Comparison of ENCODE assay signal across 29 cellular contexts in the genomic region with DNA sequence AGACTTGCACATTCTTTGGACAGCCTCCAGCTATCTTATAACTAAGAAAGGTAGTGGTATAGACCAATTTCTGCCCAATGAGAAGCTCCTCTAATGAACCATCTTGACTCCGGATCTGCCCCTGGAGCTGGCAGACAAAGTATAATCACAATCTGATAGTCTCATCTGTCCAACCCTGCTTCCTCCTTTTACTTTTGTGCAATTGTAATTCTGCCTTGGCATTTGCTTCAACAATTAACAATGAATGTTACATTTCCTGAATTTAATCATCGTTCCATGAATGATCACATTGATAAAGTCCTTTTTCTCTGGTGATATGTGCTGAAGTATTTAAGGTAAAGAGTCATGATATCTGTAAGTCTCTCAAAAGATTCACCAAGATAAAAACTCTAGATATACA. TPM values are rescaled to one million over a fixed set of nuclear protein-coding genes. Genes with fewer than 3 reads are reported as not detected.
DNase-seq lines count a peak whose midpoint lies in the region; ATAC-seq, FAIRE-seq and TF ChIP-seq lines count a peak whose summit lies in the region.
"Had no signal": no experiment of that assay in that cellular context is flagged by ENCODE, and none has a peak within 500 bp of the region (broad histone marks: within the 10 kb centered on the region; RNA-seq: fewer than 3 reads in every experiment).

No MANE protein-coding gene starts in this region.

- no peak for ATAC-seq in activated naive CD8-positive, alpha-beta T cell treated with anti-CD3 and anti-CD28 coated beads, Interleukin-2, amount 50 U/mL, for 24 hours
- no peak for ATAC-seq in gastroesophageal sphincter
- no peak for ATAC-seq in stimulated activated naive CD8-positive, alpha-beta T cell treated with anti-CD3 and anti-CD28 coated beads, Interleukin-15, Interleukin-2, amounts not matched to agents 100 U/mL and 50 U/mL, for 24 hours
- ATAC-seq: A549; activated CD8-positive, alpha-beta T cell treated with anti-CD3 and anti-CD28 coated beads for 36 hours had no signal

- H3K27me3 Mint-ChIP-seq in activated naive CD8-positive, alpha-beta T cell: no peaks in the 10 kb centered on the region
- H3K27me3 Mint-ChIP-seq in activated naive CD8-positive, alpha-beta T cell treated with anti-CD3 and anti-CD28 coated beads, Interleukin-2, amount 50 U/mL, for 24 hours: no peaks in the 10 kb centered on the region
- H3K27me3 Mint-ChIP-seq: activated CD8-positive, alpha-beta T cell treated with anti-CD3 and anti-CD28 coated beads for 36 hours; activated naive CD8-positive, alpha-beta T cell treated with anti-CD3 and anti-CD28 coated beads, Interleukin-2, amount 10 ng/mL, durations not matched to agents 7 days and 5 days; IgD-negative memory B cell had no signal

- TF ChIP-seq POLR2A in endothelial cell of umbilical vein (IDR thresholded peaks at IDR 0.05; ENCODE audit: low read depth, low read length) (no peak), gastroesophageal sphincter (IDR thresholded peaks at IDR 0.05) (no peak)

- H2AFZ ChIP-seq in endothelial cell of umbilical vein (ENCODE audit: low read depth, low read length): no peak overlapping the region

- H3K27ac Mint-ChIP-seq in activated naive CD8-positive, alpha-beta T cell: peak overlapping the region; percentile 58
- no peak overlapping the region for H3K27ac Mint-ChIP-seq in activated naive CD8-positive, alpha-beta T cell treated with anti-CD3 and anti-CD28 coated beads, Interleukin-2, amount 50 U/mL, for 24 hours
- H3K27ac Mint-ChIP-seq: activated CD8-positive, alpha-beta T cell treated with anti-CD3 and anti-CD28 coated beads for 36 hours; activated naive CD8-positive, alpha-beta T cell treated with anti-CD3 and anti-CD28 coated beads, Interleukin-2, amount 10 ng/mL, durations not matched to agents 7 days and 5 days; T-helper 1 cell treated with Interleukin-12 subunit alpha and Interleukin-12 subunit beta and Interleukin-4 antibody, amounts not matched to agents 30 μg/mL and 1 μg/mL, for 36 hours had no signal

- intact Hi-C loops in endothelial cell of umbilical vein (cut with micrococcal nuclease): loop anchor here (1.0 kb wide), 1 partner anchor 54 kb away; no protein-coding TSS in a partner anchor

- no peaks in the 10 kb centered on the region for H3K9me3 ChIP-seq in endothelial cell of umbilical vein (replicated peaks; ENCODE audit: control insufficient read depth, insufficient read depth, low read length)
- no peaks in the 10 kb centered on the region for H3K9me3 ChIP-seq in gastroesophageal sphincter
- H3K9me3 ChIP-seq: A549, Caco-2, thoracic aorta, vagina had no signal

- no peak for DNase-seq in activated naive CD8-positive, alpha-beta T cell treated with anti-CD3 and anti-CD28 coated beads, Interleukin-2, amount 50 U/mL, for 24 hours
- DNase-seq in SK-MEL-5 (ENCODE audit: low read depth, low spot score) (peak; percentile 14), endothelial cell of umbilical vein (ENCODE audit: low read depth, low spot score) (peak; percentile 79), substantia nigra (lab: John Stamatoyannopoulos, UW) (no peak), NCI-H1694 (lab: John Stamatoyannopoulos, UW) (no peak)
- DNase-seq in stimulated activated naive CD8-positive, alpha-beta T cell treated with anti-CD3 and anti-CD28 coated beads, Interleukin-15, Interleukin-2, amounts not matched to agents 100 U/mL and 50 U/mL, for 24 hours: no peak
- DNase-seq: activated CD8-positive, alpha-beta T cell treated with anti-CD3 and anti-CD28 coated beads for 36 hours; activated naive CD8-positive, alpha-beta T cell treated with anti-CD3 and anti-CD28 coated beads, Interleukin-2, amount 10 ng/mL, durations not matched to agents 7 days and 5 days; AML-193; Caco-2; central memory CD4-positive, alpha-beta T cell; DMS79; GDM1; H7; head of caudate nucleus; NCI-H2029 treated with DMSO at 0.1 percent for 48 hours; NCI-H2227 treated with DMSO at 0.1 percent for 48 hours; NCI-H526 treated with DMSO at 0.1 percent for 48 hours; nucleus accumbens; stimulated activated CD4-positive, alpha-beta T cell treated with anti-CD3 and anti-CD28 coated beads, Interleukin-15, amount 100 ng/mL, for 24 hours; stimulated activated naive CD4-positive, alpha-beta T cell had no signal

- WGBS in gastroesophageal sphincter (ENCODE audit: low coverage in 1 of 2), 2 donors: 61 to 77% methylated on average over 2 of the region's 2 CpGs

- peaks cover 85% of the 10 kb centered on the region for H3K79me2 ChIP-seq in endothelial cell of umbilical vein (ENCODE audit: control insufficient read depth, insufficient read depth, low read length)

- no peaks in the 10 kb centered on the region for H3K27me3 ChIP-seq in endothelial cell of umbilical vein (ENCODE audit: control insufficient read depth in 2 of 2, insufficient read depth in 2 of 2, low read length in 2 of 2)
- H3K27me3 ChIP-seq in gastroesophageal sphincter: no peaks in the 10 kb centered on the region
- H3K27me3 ChIP-seq: vagina had no signal

- no peak overlapping the region for H3K4me3 Mint-ChIP-seq in activated naive CD8-positive, alpha-beta T cell
- no peak overlapping the region for H3K4me3 Mint-ChIP-seq in activated naive CD8-positive, alpha-beta T cell treated with anti-CD3 and anti-CD28 coated beads, Interleukin-2, amount 50 U/mL, for 24 hours
- H3K4me3 Mint-ChIP-seq: activated CD8-positive, alpha-beta T cell treated with anti-CD3 and anti-CD28 coated beads for 36 hours; activated naive CD8-positive, alpha-beta T cell treated with anti-CD3 and anti-CD28 coated beads, Interleukin-2, amount 10 ng/mL, durations not matched to agents 7 days and 5 days; T-helper 1 cell treated with Interleukin-12 subunit alpha and Interleukin-12 subunit beta and Interleukin-4 antibody, amounts not matched to agents 30 μg/mL and 1 μg/mL, for 36 hours had no signal

- no peaks in the 10 kb centered on the region for H3K36me3 ChIP-seq in endothelial cell of umbilical vein (ENCODE audit: control insufficient read depth in 2 of 2, extremely low read depth in 1 of 2, insufficient read depth in 2 of 2, low read length in 2 of 2)
- no peaks in the 10 kb centered on the region for H3K36me3 ChIP-seq in gastroesophageal sphincter
- H3K36me3 ChIP-seq: thoracic aorta, vagina had no signal

- peaks cover 3% of the 10 kb centered on the region for H4K20me1 ChIP-seq in endothelial cell of umbilical vein (replicated peaks; ENCODE audit: control insufficient read depth, extremely low read depth, insufficient read depth, low read length)

- H3K9me3 Mint-ChIP-seq in activated naive CD8-positive, alpha-beta T cell (ENCODE audit: low read depth): no peaks in the 10 kb centered on the region
- peaks cover 11% of the 10 kb centered on the region for H3K9me3 Mint-ChIP-seq in activated naive CD8-positive, alpha-beta T cell treated with anti-CD3 and anti-CD28 coated beads, Interleukin-2, amount 50 U/mL, for 24 hours
- H3K9me3 Mint-ChIP-seq: activated naive CD8-positive, alpha-beta T cell treated with anti-CD3 and anti-CD28 coated beads, Interleukin-2, amount 10 ng/mL, durations not matched to agents 7 days and 5 days; T-helper 1 cell treated with Interleukin-12 subunit alpha and Interleukin-12 subunit beta and Interleukin-4 antibody, amounts not matched to agents 30 μg/mL and 1 μg/mL, for 36 hours had no signal

- in situ Hi-C loops in SK-MEL-5 (cut with HindIII; ENCODE audit: low pct_unique_long_range_greater_than_20kb, low sequenced_read_pairs): no loop called here

- dilution Hi-C loops in endothelial cell of umbilical vein (cut with MboI; ENCODE audit: extremely low pct_ligation_motif_present, low sequenced_read_pairs): no loop called here

- peak; percentile 79 for FAIRE-seq in endothelial cell of umbilical vein (lab: Jason Lieb, UNC)
- FAIRE-seq: A549 had no signal

- H3K27ac ChIP-seq in endothelial cell of umbilical vein (ENCODE audit: insufficient read depth, low read depth, low read length) (peak overlapping the region; percentile 73), substantia nigra (ENCODE audit: low read depth, low read length, poor library complexity, severe bottlenecking) (peak overlapping the region; percentile 14), gastroesophageal sphincter (no peak overlapping the region)
- H3K27ac ChIP-seq: A549, epithelial cell of prostate, thoracic aorta, vagina had no signal

- peak overlapping the region; percentile 49 for H3K9ac ChIP-seq in endothelial cell of umbilical vein (replicated peaks; ENCODE audit: extremely low read depth, insufficient read depth, low read length)

- H3K4me1 ChIP-seq in endothelial cell of umbilical vein (ENCODE audit: control insufficient read depth, extremely low read depth, insufficient read depth, low read length) (peaks cover 29% of the 10 kb centered on the region), gastroesophageal sphincter (peaks cover 0 to 50% (median 4%) of the 10 kb centered on the region in 3 donors)
- H3K4me1 ChIP-seq: A549 had no signal

- no peak for TF ChIP-seq EP300 in gastroesophageal sphincter (IDR thresholded peaks at IDR 0.05)

- H3K4me1 Mint-ChIP-seq in activated naive CD8-positive, alpha-beta T cell (ENCODE audit: low read depth): peaks cover 74% of the 10 kb centered on the region
- H3K4me1 Mint-ChIP-seq in activated naive CD8-positive, alpha-beta T cell treated with anti-CD3 and anti-CD28 coated beads, Interleukin-2, amount 50 U/mL, for 24 hours: peaks cover 69% of the 10 kb centered on the region

- CTCF ChIA-PET in endothelial cell of umbilical vein (lab: Charles Lee): interaction anchor here (1.0 to 1.9 kb wide), 10 partner anchors 10 to 174 kb away, joined by 3 to 12 read pairs (median 3); a partner anchor contains a TSS

- no TSS peak for BruUV-seq in endothelial cell of umbilical vein (replicated peaks; lab: Mats Ljungman, UMichigan)

- H3K4me3 ChIP-seq in endothelial cell of umbilical vein (replicated peaks in 1 of 3; ENCODE audit: insufficient read depth in 1 of 3, low read depth in 1 of 3, low read length in 3 of 3): peak overlapping the region in 1 of 3 experiments; percentile 9
- H3K4me3 ChIP-seq in gastroesophageal sphincter: no peak overlapping the region
- H3K4me3 ChIP-seq: A549, thoracic aorta, vagina had no signal

- H3K9me1 ChIP-seq in endothelial cell of umbilical vein (replicated peaks; ENCODE audit: control insufficient read depth, extremely low read depth, insufficient read depth, low read length): no peaks in the 10 kb centered on the region

- TF ChIP-seq CTCF in endothelial cell of umbilical vein (IDR thresholded peaks at IDR 0.05; ENCODE audit: extremely low read depth in 1 of 2, insufficient read depth in 1 of 2, low read depth in 1 of 2, low read length in 2 of 2): no peak
- no peak for TF ChIP-seq CTCF in gastroesophageal sphincter (IDR thresholded peaks at IDR 0.05)

- H3K4me2 ChIP-seq in endothelial cell of umbilical vein (ENCODE audit: insufficient read depth, low read length): peak overlapping the region; percentile 67
- H3K4me2 ChIP-seq: A549 had no signal

- POLR2A ChIA-PET in endothelial cell of umbilical vein (lab: Charles Lee): interaction anchor here (0.6 to 1.9 kb wide), 3 partner anchors 27 to 63 kb away, joined by 3 to 10 read pairs (median 5); a partner anchor contains a TSS

- peaks cover 12% of the 10 kb centered on the region for H3K36me3 Mint-ChIP-seq in activated naive CD8-positive, alpha-beta T cell
- peaks cover 6% of the 10 kb centered on the region for H3K36me3 Mint-ChIP-seq in activated naive CD8-positive, alpha-beta T cell treated with anti-CD3 and anti-CD28 coated beads, Interleukin-2, amount 50 U/mL, for 24 hours (ENCODE audit: low read depth)

RNA-seq across cellular contexts. Expression of a gene that starts 27.8 kb away (rescaled TPM):
- total RNA-seq in SK-MEL-5 (2014; rRNA removed; shearing (Covaris generic)): 41.6 and 43.5 TPM in 2 replicates
- 12.6 and 21.6 TPM in 2 replicates for polyA plus RNA-seq in SK-MEL-5 (2015; cell fraction: cytosol; rRNA removed)
- polyA plus RNA-seq in SK-MEL-5 (2015; cell fraction: nucleus; rRNA removed): 46.8 and 52.9 TPM in 2 replicates
- total RNA-seq in endothelial cell of umbilical vein (79.8 and 84.9 TPM in 2 replicates), gastroesophageal sphincter (10 to 100 TPM; 43.2 to 92.5 (median 62.1) TPM)
- 12.5 and 17.0 TPM in 2 replicates for polyA plus RNA-seq in endothelial cell of umbilical vein
- 13.5 and 15.9 TPM in 2 replicates for polyA plus RNA-seq in endothelial cell of umbilical vein (2011; cell fraction: cytosol; rRNA removed)
- polyA plus RNA-seq in endothelial cell of umbilical vein (2011; cell fraction: nucleus; rRNA removed): 107 and 117 TPM in 2 replicates
- polyA plus RNA-seq in endothelial cell of umbilical vein (2012): 24.2 and 32.3 TPM in 2 replicates
- polyA minus RNA-seq in endothelial cell of umbilical vein: 168 TPM in 2 replicates
- 17.4 TPM for polyA minus RNA-seq in endothelial cell of umbilical vein (2011; cell fraction: cytosol; rRNA and poly(A)+ RNA removed)
- 404 and 559 TPM in 2 replicates for polyA minus RNA-seq in endothelial cell of umbilical vein (2011; cell fraction: nucleus; rRNA and poly(A)+ RNA removed)

Comparison
In these comparisons a context has a peak if more than half of its experiments do, and no peak if none do; other contexts are left out.
1. DNase-seq: peak in SK-MEL-5 (single experiment) and endothelial cell of umbilical vein (single experiment); none in activated naive CD8-positive, alpha-beta T cell treated with anti-CD3 and anti-CD28 coated beads, Interleukin-2, amount 50 U/mL, for 24 hours (single experiment), substantia nigra (0 of 49), NCI-H1694 (single experiment) and stimulated activated naive CD8-positive, alpha-beta T cell treated with anti-CD3 and anti-CD28 coated beads, Interleukin-15, Interleukin-2, amounts not matched to agents 100 U/mL and 50 U/mL, for 24 hours (single experiment).
2. H3K27ac ChIP-seq: peak in endothelial cell of umbilical vein (single experiment) and substantia nigra (single experiment); none in gastroesophageal sphincter (0 of 4).